1 cellular context compared by ENCODE assay signal in the genomic region with DNA sequence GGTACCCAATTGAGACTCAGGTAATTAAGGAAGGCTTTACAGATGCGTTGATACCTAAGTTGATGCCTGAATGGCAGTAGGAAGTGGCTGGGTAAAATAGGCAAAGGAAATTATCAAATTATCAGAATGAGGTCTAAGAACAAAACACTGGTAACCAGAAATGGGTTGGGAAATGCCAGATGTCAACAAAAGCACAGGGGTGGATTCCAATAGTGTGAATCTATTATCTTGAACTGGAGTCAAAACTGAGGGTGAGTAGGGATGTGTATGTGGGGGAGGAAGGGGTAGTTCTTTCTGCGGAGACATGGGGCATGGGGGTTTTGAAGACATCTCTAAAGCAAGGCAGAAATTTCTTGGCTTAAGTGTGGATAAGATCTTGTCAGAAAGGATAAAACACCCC.
TF ChIP-seq lines count a peak whose summit lies in the region.

No MANE protein-coding gene starts in this region.

TF ChIP-seq in H1, 55 proteins besides CTCF, POLR2A, EP300 and RAD21:
- TF ChIP-seq SIRT6 (IDR thresholded peaks at IDR 0.05; ENCODE audit: low read length) (no peak), CBX8 (IDR thresholded peaks at IDR 0.05; ENCODE audit: borderline replicate concordance, low read depth, low read length) (no peak), NRF1 (IDR thresholded peaks at IDR 0.05; ENCODE audit: low read depth, low read length) (no peak)
TF ChIP-seq in H1: peak in this region for 0.
